In the genomic region with DNA sequence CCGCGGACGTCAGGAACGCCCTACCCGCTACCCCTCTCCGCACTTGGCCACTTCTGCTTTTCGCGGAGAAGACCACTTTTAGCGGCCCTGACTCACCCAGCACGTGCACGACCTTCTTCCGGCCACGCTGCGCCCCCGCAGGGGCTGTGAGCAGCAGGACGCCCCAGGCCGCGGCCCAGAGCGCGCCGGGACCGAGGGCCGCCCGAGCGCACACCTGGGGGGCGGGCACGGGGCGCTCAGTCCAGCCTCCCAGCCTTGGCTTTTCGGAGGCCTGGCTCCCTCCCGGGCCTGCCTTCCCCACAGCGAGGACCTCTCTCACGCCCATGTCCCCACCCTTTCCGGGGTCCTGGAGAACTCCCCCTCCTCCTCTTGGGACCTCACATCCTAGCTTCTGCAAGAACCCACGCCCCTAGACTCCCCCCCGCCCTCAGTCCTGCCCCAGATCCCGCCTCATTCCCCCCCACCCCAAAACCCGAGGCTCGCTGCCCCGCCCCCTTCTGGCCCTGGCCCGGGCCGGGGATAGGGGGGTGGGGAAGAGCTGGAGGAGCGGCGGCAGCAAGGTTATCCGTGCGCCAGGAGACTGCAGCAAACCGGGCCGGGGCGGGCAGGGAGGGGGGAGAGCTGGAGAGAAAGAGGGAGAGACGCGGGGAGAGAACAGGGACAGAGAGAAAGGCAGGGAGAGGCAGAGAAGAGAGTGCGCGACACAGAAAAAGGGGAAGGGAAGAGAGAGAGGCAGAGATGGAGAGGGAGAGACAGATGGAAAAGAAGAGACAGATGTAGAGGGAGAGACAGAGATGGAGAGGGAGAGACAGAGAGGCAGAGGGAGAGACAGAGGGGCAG, we compare ENCODE assay signal across 1 cellular context.
TF ChIP-seq lines count a peak whose summit lies in the region.

No MANE protein-coding gene starts in this region.

TF ChIP-seq in H1, 55 proteins besides CTCF, POLR2A, EP300 and RAD21:
- TF ChIP-seq SAP30 (IDR thresholded peaks at IDR 0.05; ENCODE audit: insufficient read depth, insufficient replicate concordance, low read length), result no peak
- peak; percentile 40; the same call in 1 of the 2 replicates for TF ChIP-seq RBBP5 (IDR thresholded peaks at IDR 0.05; ENCODE audit: borderline replicate concordance, low read depth, low read length)
- TF ChIP-seq KDM5A (IDR thresholded peaks at IDR 0.05; ENCODE audit: low read length), result no peak
- TF ChIP-seq POU5F1 (IDR thresholded peaks at IDR 0.05; ENCODE audit: low read depth, low read length), result no peak
- no peak for TF ChIP-seq MAFK (IDR thresholded peaks at IDR 0.05; ENCODE audit: low read depth, low read length)
- TF ChIP-seq EGR1 (IDR thresholded peaks at IDR 0.05; ENCODE audit: borderline replicate concordance, low read depth, low read length), result peak; percentile 69
- TF ChIP-seq FOSL1 (IDR thresholded peaks at IDR 0.05; ENCODE audit: insufficient read depth, low read depth, low read length), result no peak
- TF ChIP-seq ZNF274 (IDR thresholded peaks at IDR 0.05; ENCODE audit: borderline replicate concordance, extremely low read depth, low read length), result no peak
- TF ChIP-seq SP4 (IDR thresholded peaks at IDR 0.05; ENCODE audit: low read length), result no peak
- peak; percentile 35; the same call in 1 of the 2 replicates for TF ChIP-seq SUZ12 (IDR thresholded peaks at IDR 0.05; ENCODE audit: low read length)
- TF ChIP-seq PHF8 (conservative IDR thresholded peaks at IDR 0.05; ENCODE audit: low read depth, low read length), result peak; percentile 14; the same call in 1 of the 2 replicates
- TF ChIP-seq KDM1A (IDR thresholded peaks at IDR 0.05; ENCODE audit: borderline replicate concordance, low read length), result no peak
- no peak; a peak in 1 of 4 replicates for TF ChIP-seq HDAC2 (IDR thresholded peaks at IDR 0.05; ENCODE audit: borderline replicate concordance in 1 of 2, low read depth in 2 of 2, low read length in 2 of 2)
- no peak for TF ChIP-seq TBP (IDR thresholded peaks at IDR 0.05; ENCODE audit: low read depth, low read length)
- TF ChIP-seq CBX5 (IDR thresholded peaks at IDR 0.05; ENCODE audit: low read depth, low read length), result no peak
- TF ChIP-seq SIN3A (conservative IDR thresholded peaks at IDR 0.05 in 1 of 2, IDR thresholded peaks at IDR 0.05 in 1 of 2; ENCODE audit: low read depth in 1 of 2, low read length in 2 of 2), result peak in 1 of 2 experiments; percentile 62; a peak in 1 of 4 replicates
- TF ChIP-seq GABPA (IDR thresholded peaks at IDR 0.05; ENCODE audit: borderline replicate concordance, insufficient read depth, low read length), result no peak
- TF ChIP-seq TAF1 (IDR thresholded peaks at IDR 0.05; ENCODE audit: low read depth, low read length), result 0 out of 2 replicates have a peak, but pooled peaks have one; percentile 5
- no peak for TF ChIP-seq NANOG (IDR thresholded peaks at IDR 0.05; ENCODE audit: insufficient read depth, low read depth, low read length, poor library complexity, severe bottlenecking)
- TF ChIP-seq RXRA (IDR thresholded peaks at IDR 0.05; ENCODE audit: insufficient read depth, low read depth, low read length), result no peak
- TF ChIP-seq KDM4A (IDR thresholded peaks at IDR 0.05; ENCODE audit: low read depth, low read length, severe bottlenecking), result peak; percentile 84
- TF ChIP-seq TEAD4 (IDR thresholded peaks at IDR 0.05; ENCODE audit: low read depth, low read length), result no peak
- TF ChIP-seq EZH2 (IDR thresholded peaks at IDR 0.05; ENCODE audit: low read depth, low read length, severe bottlenecking), result no peak
- TF ChIP-seq, protein P1, sequence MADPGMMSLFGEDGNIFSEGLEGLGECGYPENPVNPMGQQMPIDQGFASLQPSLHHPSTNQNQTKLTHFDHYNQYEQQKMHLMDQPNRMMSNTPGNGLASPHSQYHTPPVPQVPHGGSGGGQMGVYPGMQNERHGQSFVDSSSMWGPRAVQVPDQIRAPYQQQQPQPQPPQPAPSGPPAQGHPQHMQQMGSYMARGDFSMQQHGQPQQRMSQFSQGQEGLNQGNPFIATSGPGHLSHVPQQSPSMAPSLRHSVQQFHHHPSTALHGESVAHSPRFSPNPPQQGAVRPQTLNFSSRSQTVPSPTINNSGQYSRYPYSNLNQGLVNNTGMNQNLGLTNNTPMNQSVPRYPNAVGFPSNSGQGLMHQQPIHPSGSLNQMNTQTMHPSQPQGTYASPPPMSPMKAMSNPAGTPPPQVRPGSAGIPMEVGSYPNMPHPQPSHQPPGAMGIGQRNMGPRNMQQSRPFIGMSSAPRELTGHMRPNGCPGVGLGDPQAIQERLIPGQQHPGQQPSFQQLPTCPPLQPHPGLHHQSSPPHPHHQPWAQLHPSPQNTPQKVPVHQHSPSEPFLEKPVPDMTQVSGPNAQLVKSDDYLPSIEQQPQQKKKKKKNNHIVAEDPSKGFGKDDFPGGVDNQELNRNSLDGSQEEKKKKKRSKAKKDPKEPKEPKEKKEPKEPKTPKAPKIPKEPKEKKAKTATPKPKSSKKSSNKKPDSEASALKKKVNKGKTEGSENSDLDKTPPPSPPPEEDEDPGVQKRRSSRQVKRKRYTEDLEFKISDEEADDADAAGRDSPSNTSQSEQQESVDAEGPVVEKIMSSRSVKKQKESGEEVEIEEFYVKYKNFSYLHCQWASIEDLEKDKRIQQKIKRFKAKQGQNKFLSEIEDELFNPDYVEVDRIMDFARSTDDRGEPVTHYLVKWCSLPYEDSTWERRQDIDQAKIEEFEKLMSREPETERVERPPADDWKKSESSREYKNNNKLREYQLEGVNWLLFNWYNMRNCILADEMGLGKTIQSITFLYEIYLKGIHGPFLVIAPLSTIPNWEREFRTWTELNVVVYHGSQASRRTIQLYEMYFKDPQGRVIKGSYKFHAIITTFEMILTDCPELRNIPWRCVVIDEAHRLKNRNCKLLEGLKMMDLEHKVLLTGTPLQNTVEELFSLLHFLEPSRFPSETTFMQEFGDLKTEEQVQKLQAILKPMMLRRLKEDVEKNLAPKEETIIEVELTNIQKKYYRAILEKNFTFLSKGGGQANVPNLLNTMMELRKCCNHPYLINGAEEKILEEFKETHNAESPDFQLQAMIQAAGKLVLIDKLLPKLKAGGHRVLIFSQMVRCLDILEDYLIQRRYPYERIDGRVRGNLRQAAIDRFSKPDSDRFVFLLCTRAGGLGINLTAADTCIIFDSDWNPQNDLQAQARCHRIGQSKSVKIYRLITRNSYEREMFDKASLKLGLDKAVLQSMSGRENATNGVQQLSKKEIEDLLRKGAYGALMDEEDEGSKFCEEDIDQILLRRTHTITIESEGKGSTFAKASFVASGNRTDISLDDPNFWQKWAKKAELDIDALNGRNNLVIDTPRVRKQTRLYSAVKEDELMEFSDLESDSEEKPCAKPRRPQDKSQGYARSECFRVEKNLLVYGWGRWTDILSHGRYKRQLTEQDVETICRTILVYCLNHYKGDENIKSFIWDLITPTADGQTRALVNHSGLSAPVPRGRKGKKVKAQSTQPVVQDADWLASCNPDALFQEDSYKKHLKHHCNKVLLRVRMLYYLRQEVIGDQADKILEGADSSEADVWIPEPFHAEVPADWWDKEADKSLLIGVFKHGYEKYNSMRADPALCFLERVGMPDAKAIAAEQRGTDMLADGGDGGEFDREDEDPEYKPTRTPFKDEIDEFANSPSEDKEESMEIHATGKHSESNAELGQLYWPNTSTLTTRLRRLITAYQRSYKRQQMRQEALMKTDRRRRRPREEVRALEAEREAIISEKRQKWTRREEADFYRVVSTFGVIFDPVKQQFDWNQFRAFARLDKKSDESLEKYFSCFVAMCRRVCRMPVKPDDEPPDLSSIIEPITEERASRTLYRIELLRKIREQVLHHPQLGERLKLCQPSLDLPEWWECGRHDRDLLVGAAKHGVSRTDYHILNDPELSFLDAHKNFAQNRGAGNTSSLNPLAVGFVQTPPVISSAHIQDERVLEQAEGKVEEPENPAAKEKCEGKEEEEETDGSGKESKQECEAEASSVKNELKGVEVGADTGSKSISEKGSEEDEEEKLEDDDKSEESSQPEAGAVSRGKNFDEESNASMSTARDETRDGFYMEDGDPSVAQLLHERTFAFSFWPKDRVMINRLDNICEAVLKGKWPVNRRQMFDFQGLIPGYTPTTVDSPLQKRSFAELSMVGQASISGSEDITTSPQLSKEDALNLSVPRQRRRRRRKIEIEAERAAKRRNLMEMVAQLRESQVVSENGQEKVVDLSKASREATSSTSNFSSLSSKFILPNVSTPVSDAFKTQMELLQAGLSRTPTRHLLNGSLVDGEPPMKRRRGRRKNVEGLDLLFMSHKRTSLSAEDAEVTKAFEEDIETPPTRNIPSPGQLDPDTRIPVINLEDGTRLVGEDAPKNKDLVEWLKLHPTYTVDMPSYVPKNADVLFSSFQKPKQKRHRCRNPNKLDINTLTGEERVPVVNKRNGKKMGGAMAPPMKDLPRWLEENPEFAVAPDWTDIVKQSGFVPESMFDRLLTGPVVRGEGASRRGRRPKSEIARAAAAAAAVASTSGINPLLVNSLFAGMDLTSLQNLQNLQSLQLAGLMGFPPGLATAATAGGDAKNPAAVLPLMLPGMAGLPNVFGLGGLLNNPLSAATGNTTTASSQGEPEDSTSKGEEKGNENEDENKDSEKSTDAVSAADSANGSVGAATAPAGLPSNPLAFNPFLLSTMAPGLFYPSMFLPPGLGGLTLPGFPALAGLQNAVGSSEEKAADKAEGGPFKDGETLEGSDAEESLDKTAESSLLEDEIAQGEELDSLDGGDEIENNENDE (IDR thresholded peaks at IDR 0.05; ENCODE audit: insufficient replicate concordance, low read length), result no peak
- no peak for TF ChIP-seq CBX8 (IDR thresholded peaks at IDR 0.05; ENCODE audit: borderline replicate concordance, low read depth, low read length)
- peak; percentile 44 for TF ChIP-seq ASH2L (IDR thresholded peaks at IDR 0.05; ENCODE audit: low read length)
- no peak; the same call in 1 of the 2 replicates for TF ChIP-seq POLR2AphosphoS5 (IDR thresholded peaks at IDR 0.05; ENCODE audit: low read depth, low read length)
- no peak for TF ChIP-seq BCL11A (IDR thresholded peaks at IDR 0.05; ENCODE audit: low read depth in 2 of 2, low read length in 2 of 2)
- no peak for TF ChIP-seq CHD1 (IDR thresholded peaks at IDR 0.05; ENCODE audit: low read depth, low read length)
- TF ChIP-seq BACH1 (IDR thresholded peaks at IDR 0.05; ENCODE audit: low read length), result no peak
- TF ChIP-seq, protein P2, sequence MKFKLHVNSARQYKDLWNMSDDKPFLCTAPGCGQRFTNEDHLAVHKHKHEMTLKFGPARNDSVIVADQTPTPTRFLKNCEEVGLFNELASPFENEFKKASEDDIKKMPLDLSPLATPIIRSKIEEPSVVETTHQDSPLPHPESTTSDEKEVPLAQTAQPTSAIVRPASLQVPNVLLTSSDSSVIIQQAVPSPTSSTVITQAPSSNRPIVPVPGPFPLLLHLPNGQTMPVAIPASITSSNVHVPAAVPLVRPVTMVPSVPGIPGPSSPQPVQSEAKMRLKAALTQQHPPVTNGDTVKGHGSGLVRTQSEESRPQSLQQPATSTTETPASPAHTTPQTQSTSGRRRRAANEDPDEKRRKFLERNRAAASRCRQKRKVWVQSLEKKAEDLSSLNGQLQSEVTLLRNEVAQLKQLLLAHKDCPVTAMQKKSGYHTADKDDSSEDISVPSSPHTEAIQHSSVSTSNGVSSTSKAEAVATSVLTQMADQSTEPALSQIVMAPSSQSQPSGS (IDR thresholded peaks at IDR 0.05; ENCODE audit: low read length), result no peak
- no peak for TF ChIP-seq HDAC6 (IDR thresholded peaks at IDR 0.05; ENCODE audit: low read depth, low read length)
- TF ChIP-seq, protein P3, sequence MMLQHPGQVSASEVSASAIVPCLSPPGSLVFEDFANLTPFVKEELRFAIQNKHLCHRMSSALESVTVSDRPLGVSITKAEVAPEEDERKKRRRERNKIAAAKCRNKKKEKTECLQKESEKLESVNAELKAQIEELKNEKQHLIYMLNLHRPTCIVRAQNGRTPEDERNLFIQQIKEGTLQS (IDR thresholded peaks at IDR 0.05; ENCODE audit: insufficient read depth, low read depth, low read length), result no peak
- TF ChIP-seq SP2 (IDR thresholded peaks at IDR 0.05; ENCODE audit: low read length), result no peak
- TF ChIP-seq SIX5 (IDR thresholded peaks at IDR 0.05; ENCODE audit: low read depth, low read length), result no peak
- no peak for TF ChIP-seq CTBP2 (IDR thresholded peaks at IDR 0.05; ENCODE audit: borderline replicate concordance, insufficient read depth, insufficient read length, low read length)
- TF ChIP-seq GTF2F1 (IDR thresholded peaks at IDR 0.05; ENCODE audit: borderline replicate concordance, low read depth, low read length), result no peak
- TF ChIP-seq, protein P4, sequence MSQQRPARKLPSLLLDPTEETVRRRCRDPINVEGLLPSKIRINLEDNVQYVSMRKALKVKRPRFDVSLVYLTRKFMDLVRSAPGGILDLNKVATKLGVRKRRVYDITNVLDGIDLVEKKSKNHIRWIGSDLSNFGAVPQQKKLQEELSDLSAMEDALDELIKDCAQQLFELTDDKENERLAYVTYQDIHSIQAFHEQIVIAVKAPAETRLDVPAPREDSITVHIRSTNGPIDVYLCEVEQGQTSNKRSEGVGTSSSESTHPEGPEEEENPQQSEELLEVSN (IDR thresholded peaks at IDR 0.05), result peak; percentile 68
- no peak for TF ChIP-seq SRF (IDR thresholded peaks at IDR 0.05; ENCODE audit: low read depth, low read length)
- TF ChIP-seq, protein P5, sequence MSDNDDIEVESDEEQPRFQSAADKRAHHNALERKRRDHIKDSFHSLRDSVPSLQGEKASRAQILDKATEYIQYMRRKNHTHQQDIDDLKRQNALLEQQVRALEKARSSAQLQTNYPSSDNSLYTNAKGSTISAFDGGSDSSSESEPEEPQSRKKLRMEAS (IDR thresholded peaks at IDR 0.05), result peak; percentile 90
- TF ChIP-seq JUN (IDR thresholded peaks at IDR 0.05; ENCODE audit: low read depth, low read length), result no peak
- no peak for TF ChIP-seq BRCA1 (IDR thresholded peaks at IDR 0.05; ENCODE audit: low read depth, low read length)
- peak; percentile 36; the same call in 1 of the 2 replicates for TF ChIP-seq YY1 (IDR thresholded peaks at IDR 0.05; ENCODE audit: low read depth, low read length)
